Comparison of ENCODE assay signal across 8 cellular contexts in the genomic region with DNA sequence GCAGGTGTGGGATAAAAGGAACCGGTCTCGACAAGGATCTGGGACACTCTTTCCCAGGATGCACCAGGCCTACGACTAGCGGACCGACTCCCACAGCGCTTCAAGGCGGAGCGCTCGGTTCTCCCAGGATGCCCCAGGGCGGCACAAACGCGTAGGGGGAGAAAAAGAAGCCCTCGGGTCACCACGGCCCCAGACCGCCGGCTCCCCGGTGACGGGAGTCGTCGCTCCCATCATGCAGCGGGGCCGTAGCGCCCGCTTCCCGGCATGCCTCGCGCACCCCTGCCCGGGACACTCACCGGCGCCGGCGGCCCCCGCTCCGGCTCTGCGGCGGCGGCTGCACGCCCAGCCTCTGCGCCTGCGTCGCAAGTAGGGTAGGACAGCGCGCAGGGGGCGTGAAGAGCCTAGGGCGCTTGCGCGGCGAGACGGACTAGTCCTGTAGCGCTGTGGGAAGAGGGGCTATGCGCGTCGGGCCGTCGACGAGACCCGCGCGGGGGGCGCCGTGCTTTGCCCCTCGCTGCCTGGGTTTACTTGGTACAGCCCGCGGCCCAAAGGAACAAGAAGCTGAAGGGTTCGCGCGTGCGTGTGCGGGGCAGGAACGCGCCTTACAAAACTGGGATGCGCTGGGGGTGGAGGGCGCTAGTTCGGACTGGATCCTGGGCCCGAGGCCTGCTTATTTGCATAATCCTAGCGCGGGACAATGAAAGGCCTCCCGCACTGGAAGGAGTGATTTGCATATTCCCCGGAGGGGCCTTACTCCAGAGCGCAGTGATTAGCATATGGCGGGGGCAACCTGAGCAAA.
DNase-seq lines count a peak whose midpoint lies in the region; ATAC-seq lines count a peak whose summit lies in the region.

A gene with protein sequence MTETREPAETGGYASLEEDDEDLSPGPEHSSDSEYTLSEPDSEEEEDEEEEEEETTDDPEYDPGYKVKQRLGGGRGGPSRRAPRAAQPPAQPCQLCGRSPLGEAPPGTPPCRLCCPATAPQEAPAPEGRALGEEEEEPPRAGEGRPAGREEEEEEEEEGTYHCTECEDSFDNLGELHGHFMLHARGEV (minus strand): TSS at position 368 of the 799 bp plus-strand sequence. CDS start 5,325 bp downstream, outside the sequence.

- peaks cover 4% of the 10 kb centered on the region for H3K36me3 Mint-ChIP-seq in effector memory CD8-positive, alpha-beta T cell (ENCODE audit: insufficient read depth)
- no peaks in the 10 kb centered on the region for H3K36me3 Mint-ChIP-seq in memory B cell

- H3K27ac Mint-ChIP-seq in effector memory CD8-positive, alpha-beta T cell, result peak within 1 kb of the TSS; percentile 94 to 95
- H3K27ac Mint-ChIP-seq in memory B cell, result peak within 1 kb of the TSS; percentile 94

- no peaks in the 10 kb centered on the region for H3K27me3 Mint-ChIP-seq in effector memory CD8-positive, alpha-beta T cell
- H3K27me3 Mint-ChIP-seq in memory B cell, result no peaks in the 10 kb centered on the region

- DNase-seq in CMK (ENCODE audit: low read depth) (peak; percentile 89), HPDE6-E6E7 (ENCODE audit: extremely low spot score) (peak; percentile 84), NOMO-1 (lab: John Stamatoyannopoulos, UW; ENCODE audit: unreplicated experiment in 2 of 2) (peak; percentile 71 to 82), memory B cell (ENCODE audit: low spot score in 2 of 2) (peak; percentile 74 to 79)
- DNase-seq in activated CD8-positive, alpha-beta memory T cell treated with anti-CD3 and anti-CD28 coated beads for 48 hours (ENCODE audit: low read depth in 2 of 3, low spot score in 2 of 3), result peak; percentile 65 to 79 (median 78)
- peak; percentile 75 to 84 (median 79) for DNase-seq in effector memory CD8-positive, alpha-beta T cell
- peak; percentile 76 for DNase-seq in stimulated activated CD8-positive, alpha-beta memory T cell treated with anti-CD3 and anti-CD28 coated beads, Interleukin-12 subunit alpha, Interleukin-12 subunit beta, amount 100 ng/mL, for 1 hour (ENCODE audit: low read depth)

- ATAC-seq in GM19463 (IDR thresholded peaks at IDR 0.05; ENCODE audit: unreplicated experiment), result peak; percentile 80
- peak; percentile 86 for ATAC-seq in effector memory CD8-positive, alpha-beta T cell (replicated peaks)
- ATAC-seq in memory B cell (ENCODE audit: low read depth), result peak; percentile 84

- peak within 1 kb of the TSS; percentile 98 for H3K4me3 Mint-ChIP-seq in effector memory CD8-positive, alpha-beta T cell
- H3K4me3 Mint-ChIP-seq in memory B cell, result peak within 1 kb of the TSS; percentile 98

- no peaks in the 10 kb centered on the region for H3K9me3 Mint-ChIP-seq in effector memory CD8-positive, alpha-beta T cell
- peaks cover 2% of the 10 kb centered on the region for H3K9me3 Mint-ChIP-seq in memory B cell

- H3K4me1 Mint-ChIP-seq in effector memory CD8-positive, alpha-beta T cell (ENCODE audit: low read depth in 2 of 2), result peaks cover 23 to 26% of the 10 kb centered on the region in 2 donors
- peaks cover 17% of the 10 kb centered on the region for H3K4me1 Mint-ChIP-seq in memory B cell

Comparison
In these comparisons a context has a peak if more than half of its experiments do, and no peak if none do; other contexts are left out.
1. Peak in every context shown above with its lines: DNase-seq and ATAC-seq.